Comparison of ENCODE assay signal across 1 cellular context in the genomic region with DNA sequence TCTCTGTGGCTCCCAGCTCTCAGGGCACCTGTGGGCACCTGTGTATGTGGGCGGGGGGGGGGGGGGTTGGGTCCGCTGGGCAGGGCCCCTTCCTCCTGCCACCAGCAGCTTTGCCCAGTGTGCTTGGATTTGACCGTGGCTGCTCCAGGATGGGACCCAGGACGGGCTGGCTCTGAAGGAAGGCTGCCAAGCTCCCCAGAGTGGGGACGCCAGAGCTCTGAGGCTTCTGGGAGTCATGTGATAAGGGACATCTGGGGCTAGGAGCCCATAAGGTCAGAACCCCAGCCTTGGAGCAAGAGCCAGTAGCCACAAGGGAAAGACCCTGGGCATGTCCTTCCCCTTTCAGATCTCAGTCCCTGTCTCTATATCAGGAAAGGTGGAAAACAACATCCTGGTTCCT.
TF ChIP-seq lines count a peak whose summit lies in the region.

No MANE protein-coding gene starts in this region.

TF ChIP-seq in HepG2, 621 proteins besides CTCF, POLR2A, EP300 and RAD21 (continued from another document):
- TF ChIP-seq, protein P1, sequence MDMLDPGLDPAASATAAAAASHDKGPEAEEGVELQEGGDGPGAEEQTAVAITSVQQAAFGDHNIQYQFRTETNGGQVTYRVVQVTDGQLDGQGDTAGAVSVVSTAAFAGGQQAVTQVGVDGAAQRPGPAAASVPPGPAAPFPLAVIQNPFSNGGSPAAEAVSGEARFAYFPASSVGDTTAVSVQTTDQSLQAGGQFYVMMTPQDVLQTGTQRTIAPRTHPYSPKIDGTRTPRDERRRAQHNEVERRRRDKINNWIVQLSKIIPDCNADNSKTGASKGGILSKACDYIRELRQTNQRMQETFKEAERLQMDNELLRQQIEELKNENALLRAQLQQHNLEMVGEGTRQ (IDR thresholded peaks at IDR 0.05; ENCODE audit: low read depth, low read length), result no peak
- TF ChIP-seq, protein P1 (CRISPR knock-in tag; IDR thresholded peaks at IDR 0.05; ENCODE audit: borderline replicate concordance), result no peak
- no peak for TF ChIP-seq ZNF546 (CRISPR knock-in tag; conservative IDR thresholded peaks at IDR 0.05)
- TF ChIP-seq, protein P2, sequence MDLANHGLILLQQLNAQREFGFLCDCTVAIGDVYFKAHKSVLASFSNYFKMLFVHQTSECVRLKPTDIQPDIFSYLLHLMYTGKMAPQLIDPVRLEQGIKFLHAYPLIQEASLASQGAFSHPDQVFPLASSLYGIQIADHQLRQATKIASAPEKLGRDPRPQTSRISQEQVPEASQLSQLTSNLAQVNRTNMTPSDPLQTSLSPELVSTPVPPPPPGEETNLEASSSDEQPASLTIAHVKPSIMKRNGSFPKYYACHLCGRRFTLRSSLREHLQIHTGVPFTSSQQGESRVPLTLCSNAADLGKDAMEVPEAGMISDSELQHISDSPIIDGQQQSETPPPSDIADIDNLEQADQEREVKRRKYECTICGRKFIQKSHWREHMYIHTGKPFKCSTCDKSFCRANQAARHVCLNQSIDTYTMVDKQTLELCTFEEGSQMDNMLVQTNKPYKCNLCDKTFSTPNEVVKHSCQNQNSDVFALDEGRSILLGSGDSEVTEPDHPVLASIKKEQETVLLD (CRISPR knock-in tag; IDR thresholded peaks at IDR 0.05; ENCODE audit: low read depth), result no peak
- no peak for TF ChIP-seq TBX2 (CRISPR knock-in tag; IDR thresholded peaks at IDR 0.05; ENCODE audit: borderline replicate concordance)
- TF ChIP-seq TBL1XR1 (IDR thresholded peaks at IDR 0.05; ENCODE audit: borderline replicate concordance, low read length, partially characterized antibody), result no peak
- TF ChIP-seq NCOA2 (CRISPR knock-in tag; IDR thresholded peaks at IDR 0.05), result no peak
